Comparison of ENCODE assay signal across 20 cellular contexts in genomic region chr3:166955549-166955948, GRCh38.
"Had no signal": no experiment of that assay in that cellular context is flagged by ENCODE, and none has a peak within 500 bp of the region (broad histone marks: within the 10 kb centered on the region; RNA-seq: fewer than 3 reads in every experiment).

No MANE protein-coding gene starts in this region.

- H3K36me3 ChIP-seq: gastroesophageal sphincter, heart left ventricle, tibial artery had no signal

- H3K4me1 ChIP-seq: gastroesophageal sphincter, heart left ventricle, tibial artery had no signal

- H3K27ac Mint-ChIP-seq: activated naive CD4-positive, alpha-beta T cell treated with anti-CD3 and anti-CD28 coated beads for 36 hours; brain; T-helper 2 cell treated with Interferon-gamma antibody and Interleukin-4, amounts not matched to agents 5 μg/mL and 100 μg/mL, for 36 hours had no signal

- DNase-seq: activated CD4-positive, alpha-beta T cell treated with anti-CD3 and anti-CD28 coated beads, Interleukin-2, amount 10 ng/mL, durations not matched to agents 7 days and 5 days; activated CD4-positive, CD25-positive, alpha-beta regulatory T cell; activated CD8-positive, alpha-beta memory T cell treated with anti-CD3 and anti-CD28 coated beads, Interleukin-2, amount 50 U/mL, for 4 hours; activated naive CD4-positive, alpha-beta T cell treated with anti-CD3 and anti-CD28 coated beads for 36 hours; activated T-cell treated with anti-CD3 and anti-CD28 coated beads, Interleukin-2, amount 50 U/mL, for 4 hours; anterior cingulate cortex; heart left ventricle; kidney glomerular epithelial cell; left ventricle myocardium superior; occipital lobe; posterior cingulate gyrus; retina; stimulated activated CD4-positive, alpha-beta T cell treated with anti-CD3 and anti-CD28 coated beads, Interleukin-2, amount 100 ng/mL, for 24 hours; stimulated activated naive CD8-positive, alpha-beta T cell treated with anti-CD3 and anti-CD28 coated beads, Interleukin-15, Interleukin-2, amounts not matched to agents 100 U/mL and 50 U/mL, for 24 hours; substantia nigra had no signal

- ATAC-seq: activated T-cell treated with anti-CD3 and anti-CD28 coated beads, Interleukin-2, amount 50 U/mL, for 4 hours; gastroesophageal sphincter; heart left ventricle; left ventricle myocardium superior; stimulated activated naive CD8-positive, alpha-beta T cell treated with anti-CD3 and anti-CD28 coated beads, Interleukin-15, Interleukin-2, amounts not matched to agents 100 U/mL and 50 U/mL, for 24 hours had no signal

- H3K27ac ChIP-seq: coronary artery, gastroesophageal sphincter, heart left ventricle, tibial artery had no signal

- H3K36me3 Mint-ChIP-seq: brain had no signal

- H3K4me3 Mint-ChIP-seq: activated CD4-positive, alpha-beta T cell treated with anti-CD3 and anti-CD28 coated beads, Interleukin-2, amount 10 ng/mL, durations not matched to agents 7 days and 5 days; activated naive CD4-positive, alpha-beta T cell treated with anti-CD3 and anti-CD28 coated beads for 36 hours; activated T-cell treated with anti-CD3 and anti-CD28 coated beads, Interleukin-2, amount 50 U/mL, for 4 hours; brain; T-helper 2 cell treated with Interferon-gamma antibody and Interleukin-4, amounts not matched to agents 5 μg/mL and 100 μg/mL, for 36 hours had no signal

- H3K4me3 ChIP-seq: coronary artery, gastroesophageal sphincter, heart left ventricle, tibial artery had no signal

- H3K27me3 Mint-ChIP-seq: activated CD4-positive, alpha-beta T cell treated with anti-CD3 and anti-CD28 coated beads, Interleukin-2, amount 10 ng/mL, durations not matched to agents 7 days and 5 days had no signal

- H3K4me1 Mint-ChIP-seq: activated CD4-positive, alpha-beta T cell treated with anti-CD3 and anti-CD28 coated beads, Interleukin-2, amount 10 ng/mL, durations not matched to agents 7 days and 5 days; brain had no signal

- H3K27me3 ChIP-seq: gastroesophageal sphincter, heart left ventricle, tibial artery had no signal
